8 cellular contexts compared by ENCODE assay signal in the genomic region with DNA sequence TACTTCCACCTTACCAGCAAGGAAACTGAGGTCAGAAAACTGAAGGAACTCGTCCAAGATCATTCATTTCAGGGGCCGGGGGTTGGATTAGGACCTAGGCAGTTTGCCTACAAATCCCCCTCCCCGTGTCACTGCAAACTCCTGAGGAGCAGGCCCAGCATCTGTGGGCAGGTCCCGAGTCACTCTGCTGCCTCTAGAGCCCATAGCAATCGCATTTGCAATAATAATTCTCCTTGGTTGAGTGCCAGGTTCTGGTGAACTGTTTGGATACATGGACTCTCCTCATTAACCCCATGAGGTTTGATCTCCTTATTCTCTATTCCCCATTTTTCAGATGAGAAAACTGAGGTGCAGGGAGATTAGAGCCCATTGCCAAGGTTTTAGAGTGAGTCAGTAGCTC. TPM values are rescaled to one million over a fixed set of nuclear protein-coding genes. Genes with fewer than 3 reads are reported as not detected.
A peak's percentile ranks its signal among the peaks of the same experiment; 100 is the strongest.
DNase-seq lines count a peak whose midpoint lies in the region; ATAC-seq and TF ChIP-seq lines count a peak whose summit lies in the region.

No MANE protein-coding gene starts in this region.

- H3K27ac Mint-ChIP-seq in activated CD8-positive, alpha-beta T cell treated with anti-CD3 and anti-CD28 coated beads for 36 hours = peak overlapping the region; percentile 56

- peaks cover 34% of the 10 kb centered on the region for H3K36me3 ChIP-seq in HAP-1 (replicated peaks)
- H3K36me3 ChIP-seq in iPS DF 6.9 (ENCODE audit: control insufficient read depth, insufficient read depth, low read length) = peaks cover 7% of the 10 kb centered on the region; the same call in 1 of the 2 replicates
- H3K36me3 ChIP-seq in stomach = peaks cover 23 to 37% (median 34%) of the 10 kb centered on the region in 4 donors

- H3K4me1 Mint-ChIP-seq in activated CD8-positive, alpha-beta T cell treated with anti-CD3 and anti-CD28 coated beads for 36 hours (ENCODE audit: low read depth) = peaks cover 24% of the 10 kb centered on the region

- H3K4me3 ChIP-seq in HAP-1 = peak overlapping the region; percentile 83
- H3K4me3 ChIP-seq in iPS DF 6.9 (ENCODE audit: low read length) = peak overlapping the region; percentile 91; the same call in 1 of the 2 replicates
- H3K4me3 ChIP-seq in stomach = peak overlapping the region; percentile 91 to 100 (median 100)

- DNase-seq in ACHN (peak; percentile 34), HAP-1 (ENCODE audit: low spot score in 2 of 2) (no peak), iPS DF 6.9 (ENCODE audit: low read depth, low spot score) (no peak), stomach (no peak), OCI-M2 (lab: John Stamatoyannopoulos, UW; ENCODE audit: unreplicated experiment) (no peak), inferior parietal cortex (ENCODE audit: extremely low spot score) (no peak)
- DNase-seq in activated CD8-positive, alpha-beta T cell treated with anti-CD3 and anti-CD28 coated beads for 36 hours = no peak

- no peak overlapping the region for H3K27ac ChIP-seq in iPS DF 6.9 (ENCODE audit: low read length)
- H3K27ac ChIP-seq in stomach = peak overlapping the region in 2 of 5 donors; percentile 82 to 89

- in situ Hi-C loops in ACHN (cut with HindIII; ENCODE audit: low pct_ligation_motif_present, low pct_unique_long_range_greater_than_20kb, low sequenced_read_pairs) = no loop called here
- in situ Hi-C loops in HAP-1 (cut with MboI; ENCODE audit: low sequenced_read_pairs) = no loop called here

- POLR2A ChIA-PET in activated CD8-positive, alpha-beta T cell treated with anti-CD3 and anti-CD28 coated beads for 36 hours (lab: Charles Lee) = interaction anchor here (0.9 to 1.2 kb wide), 4 partner anchors 11 to 191 kb away, joined by 3 to 4 read pairs (median 4); no protein-coding TSS in a partner anchor

- H3K27me3 Mint-ChIP-seq in activated CD8-positive, alpha-beta T cell treated with anti-CD3 and anti-CD28 coated beads for 36 hours = no peaks in the 10 kb centered on the region

- no CpG with 5 or more reads among the region's 5 CpGs for WGBS in iPS DF 6.9 (ENCODE audit: insufficient coverage, insufficient read length)
- WGBS in stomach, 5 donors = 0 to 4% (median 4%) methylated on average over 5 of the region's 5 CpGs

- H3K9me3 Mint-ChIP-seq in activated CD8-positive, alpha-beta T cell treated with anti-CD3 and anti-CD28 coated beads for 36 hours = no peaks in the 10 kb centered on the region

- intact Hi-C loops in activated CD8-positive, alpha-beta T cell treated with anti-CD3 and anti-CD28 coated beads for 36 hours (cut with micrococcal nuclease) = no loop called here
- intact Hi-C loops in stomach (cut with DNase I; ENCODE audit: low total_unique reads) = no loop called here

- no peak for TF ChIP-seq CTCF in activated CD8-positive, alpha-beta T cell treated with anti-CD3 and anti-CD28 coated beads for 36 hours (IDR thresholded peaks at IDR 0.05)
- no peak for TF ChIP-seq CTCF in stomach (IDR thresholded peaks at IDR 0.05)

- CTCF ChIA-PET in activated CD8-positive, alpha-beta T cell treated with anti-CD3 and anti-CD28 coated beads for 36 hours (lab: Charles Lee) = no interaction called here

- TF ChIP-seq EP300 in stomach (IDR thresholded peaks at IDR 0.05) = no peak

- no peak for ATAC-seq in activated CD8-positive, alpha-beta T cell treated with anti-CD3 and anti-CD28 coated beads for 36 hours
- no peak for ATAC-seq in HG02798 (IDR thresholded peaks at IDR 0.05; ENCODE audit: poor library complexity, unreplicated experiment)

- H3K4me1 ChIP-seq in HAP-1 = no peaks in the 10 kb centered on the region
- no peaks in the 10 kb centered on the region for H3K4me1 ChIP-seq in iPS DF 6.9 (ENCODE audit: control insufficient read depth, insufficient read depth, low read length)
- H3K4me1 ChIP-seq in stomach = peaks cover 13 to 37% (median 34%) of the 10 kb centered on the region in 4 donors

- no peak for TF ChIP-seq POLR2A in stomach (IDR thresholded peaks at IDR 0.05)

- H3K36me3 Mint-ChIP-seq in activated CD8-positive, alpha-beta T cell treated with anti-CD3 and anti-CD28 coated beads for 36 hours (ENCODE audit: low read depth) = peaks cover 19% of the 10 kb centered on the region

- H3K4me3 Mint-ChIP-seq in activated CD8-positive, alpha-beta T cell treated with anti-CD3 and anti-CD28 coated beads for 36 hours = peak overlapping the region; percentile 81

- no peaks in the 10 kb centered on the region for H3K9me3 ChIP-seq in HAP-1
- H3K9me3 ChIP-seq in iPS DF 6.9 (ENCODE audit: control insufficient read depth, insufficient read depth, low read length) = no peaks in the 10 kb centered on the region
- no peaks in the 10 kb centered on the region for H3K9me3 ChIP-seq in stomach

- H3K27me3 ChIP-seq in HAP-1 (ENCODE audit: low read depth) = no peaks in the 10 kb centered on the region
- no peaks in the 10 kb centered on the region for H3K27me3 ChIP-seq in iPS DF 6.9 (ENCODE audit: control insufficient read depth, insufficient read depth, low read length)
- no peaks in the 10 kb centered on the region for H3K27me3 ChIP-seq in stomach

RNA-seq across cellular contexts. Expression of gene PIN1, which starts 0.9 kb away (rescaled TPM):
- total RNA-seq in activated CD8-positive, alpha-beta T cell treated with anti-CD3 and anti-CD28 coated beads for 36 hours = 10 to 100 TPM; 79.9 to 81.4 TPM
- total RNA-seq in stomach = 100 to 1,000 TPM in 1 of 5 donors, 10 to 100 TPM in 4; 24.2 to 101 (median 41.1) TPM
- polyA plus RNA-seq in stomach = 100 to 1,000 TPM in 1 of 3 donors, 10 to 100 TPM in 2; 94.1 to 105 (median 96.6) TPM

RNA-seq across cellular contexts. Expression of gene UBL5, which starts 8.3 kb away (rescaled TPM):
- total RNA-seq in activated CD8-positive, alpha-beta T cell treated with anti-CD3 and anti-CD28 coated beads for 36 hours = 100 to 1,000 TPM; 313 to 321 TPM
- total RNA-seq in stomach = 100 to 1,000 TPM in 3 of 5 donors, 10 to 100 TPM in 2; 11.3 to 213 (median 124) TPM
- 100 to 1,000 TPM; 864 to 962 (median 934) TPM for polyA plus RNA-seq in stomach

RNA-seq across cellular contexts. Expression of gene FBXL12, which starts 17.1 kb away (rescaled TPM):
- 10 to 100 TPM; 24.2 to 26.7 TPM for total RNA-seq in activated CD8-positive, alpha-beta T cell treated with anti-CD3 and anti-CD28 coated beads for 36 hours
- total RNA-seq in stomach = 100 to 1,000 TPM in 1 of 5 donors, 10 to 100 TPM in 4; 11.1 to 185 (median 29.0) TPM
- polyA plus RNA-seq in stomach = 10 to 100 TPM; 12.3 to 18.3 (median 17.4) TPM
